6 cellular contexts compared by ENCODE assay signal in genomic region chr14:24366375-24366663, GRCh38. TPM values are rescaled to one million over a fixed set of nuclear protein-coding genes. Genes with fewer than 3 reads are reported as not detected.
DNase-seq lines count a peak whose midpoint lies in the region; ATAC-seq and TF ChIP-seq lines count a peak whose summit lies in the region.

No MANE protein-coding gene starts in this region.

- intact Hi-C loops in sciatic nerve (cut with DNase I): loop anchor here (5.0 kb wide), 1 partner anchor 66 kb away; no protein-coding TSS in a partner anchor

- H3K4me3 Mint-ChIP-seq in nephron progenitor cell: peak overlapping the region; percentile 89

- DNase-seq in astrocyte of the spinal cord (ENCODE audit: low read depth, low spot score): no peak
- no peak for DNase-seq in nephron progenitor cell
- DNase-seq in sciatic nerve (ENCODE audit: low spot score): no peak
- no peak for DNase-seq in iPS-NIHi11 (ENCODE audit: low spot score)
- no peak for DNase-seq in GM03348 (ENCODE audit: low spot score)

- in situ Hi-C loops in astrocyte of the spinal cord (cut with HindIII; ENCODE audit: low sequenced_read_pairs): no loop called here

- peak overlapping the region; percentile 79 for H3K27ac Mint-ChIP-seq in nephron progenitor cell

- H3K36me3 Mint-ChIP-seq in nephron progenitor cell (ENCODE audit: low read depth): no peaks in the 10 kb centered on the region

- no peaks in the 10 kb centered on the region for H3K9me3 Mint-ChIP-seq in nephron progenitor cell

- TF ChIP-seq CTCF in astrocyte of the spinal cord (IDR thresholded peaks at IDR 0.05; ENCODE audit: low read depth, low read length): no peak
- no peak for TF ChIP-seq CTCF in nephron progenitor cell (IDR thresholded peaks at IDR 0.05)

- H3K4me3 ChIP-seq in astrocyte of the spinal cord (ENCODE audit: low read depth, low read length): peak overlapping the region; percentile 94

- peak; percentile 1 for ATAC-seq in GM18907 (IDR thresholded peaks at IDR 0.05; ENCODE audit: unreplicated experiment)
- ATAC-seq in sciatic nerve: no peak

- H3K27me3 Mint-ChIP-seq in nephron progenitor cell (ENCODE audit: low read depth, poor library complexity): peaks cover 25% of the 10 kb centered on the region

- H3K4me1 Mint-ChIP-seq in nephron progenitor cell: peaks cover 33% of the 10 kb centered on the region

RNA-seq across cellular contexts. Expression of gene NFATC4, which starts 1.7 kb away (rescaled TPM):
- 78.9 TPM for total RNA-seq in sciatic nerve

RNA-seq across cellular contexts. Expression of gene RIPK3, which starts 26.5 kb away (rescaled TPM):
- total RNA-seq in sciatic nerve: 8.9 TPM

RNA-seq across cellular contexts. Expression of gene ADCY4, which starts 31.4 kb away (rescaled TPM):
- 68.1 TPM for total RNA-seq in sciatic nerve

RNA-seq across cellular contexts. Expression of gene NYNRIN, which starts 32.5 kb away (rescaled TPM):
- total RNA-seq in sciatic nerve: 20.0 TPM

RNA-seq across cellular contexts. Expression of gene LTB4R, which starts 55.0 kb away (rescaled TPM):
- 6.7 TPM for total RNA-seq in sciatic nerve
